Comparison of ENCODE assay signal across 8 cellular contexts in genomic region chr11:130068986-130069683, GRCh38. TPM values are rescaled to one million over a fixed set of nuclear protein-coding genes. Genes with fewer than 3 reads are reported as not detected.
DNase-seq lines count a peak whose midpoint lies in the region; ATAC-seq, FAIRE-seq and TF ChIP-seq lines count a peak whose summit lies in the region.

No MANE protein-coding gene starts in this region.

- CTCF ChIA-PET in mammary epithelial cell (lab: Charles Lee; ENCODE audit: low non-redundant PET), result no interaction called here

- intact Hi-C loops in mammary epithelial cell (cut with micrococcal nuclease), result loop anchor here (1.0 to 5.0 kb wide), 5 partner anchors 32 to 146 kb away; no protein-coding TSS in a partner anchor

- H2AFZ ChIP-seq in mammary epithelial cell (ENCODE audit: low read depth, low read length), result peak overlapping the region; percentile 100

- DNase-seq in NCI-H82 (lab: John Stamatoyannopoulos, UW) (peak; percentile 59), NCI-H82 treated with DMSO at 0.1 percent for 48 hours (lab: John Stamatoyannopoulos, UW; ENCODE audit: unreplicated experiment) (no peak), NAMALWA (ENCODE audit: low spot score) (peak; percentile 38), T-helper 22 cell (ENCODE audit: low read depth) (peak; percentile 29), mammary epithelial cell (peak; percentile 81), immature natural killer cell (no peak), small intestine (peak; percentile 66)

- peak overlapping the region; percentile 69 for H3K9ac ChIP-seq in mammary epithelial cell (ENCODE audit: insufficient read depth, low read length)

- in situ Hi-C loops in mammary epithelial cell (cut with MboI; ENCODE audit: low sequenced_read_pairs in 2 of 2), result loop anchor here in 1 of 2 donors (10.0 kb wide), 1 partner anchor 64 kb away; the partner anchor contains the start of gene PRDM10

- dilution Hi-C loops in mammary epithelial cell (cut with HindIII; ENCODE audit: low sequenced_read_pairs), result no loop called here

- BruUV-seq in mammary epithelial cell (replicated peaks; lab: Mats Ljungman, UMichigan), result TSS peak; percentile 43

- no peaks in the 10 kb centered on the region for H3K9me3 ChIP-seq in mammary epithelial cell (replicated peaks; ENCODE audit: insufficient read depth, low read length)
- H3K9me3 ChIP-seq in small intestine (ENCODE audit: control insufficient read depth, low read depth), result no peaks in the 10 kb centered on the region

- WGBS in mammary epithelial cell (ENCODE audit: low coverage, missing lambda C conversion rate), result under 1% methylated on average over 23 of the region's 56 CpGs
- 1% methylated on average over 45 to 56 of the region's 56 CpGs for WGBS in small intestine, 3 donors

- peak overlapping the region; percentile 96 to 97 (median 96) for H3K4me3 Mint-ChIP-seq in immature natural killer cell

- peaks cover 45% of the 10 kb centered on the region for H3K79me2 ChIP-seq in mammary epithelial cell (ENCODE audit: insufficient read depth, low read length)

- peaks cover 30 to 41% of the 10 kb centered on the region in 2 donors for H3K4me1 Mint-ChIP-seq in immature natural killer cell

- no peaks in the 10 kb centered on the region for H3K9me3 Mint-ChIP-seq in immature natural killer cell

- H3K27me3 Mint-ChIP-seq in immature natural killer cell (ENCODE audit: low read depth in 3 of 3), result peaks cover 15 to 20% (median 17%) of the 10 kb centered on the region in 3 donors

- H3K4me1 ChIP-seq in mammary epithelial cell (ENCODE audit: insufficient read depth, low read length), result peaks cover 22% of the 10 kb centered on the region
- H3K4me1 ChIP-seq in small intestine (ENCODE audit: control insufficient read depth in 2 of 2, insufficient read depth in 1 of 2, low read depth in 1 of 2, low read length in 1 of 2), result no peaks in the 10 kb centered on the region

- H3K4me2 ChIP-seq in mammary epithelial cell (ENCODE audit: insufficient read depth, low read depth, low read length), result peak overlapping the region; percentile 100

- H3K36me3 ChIP-seq in mammary epithelial cell (ENCODE audit: insufficient read depth, low read length) (no peaks in the 10 kb centered on the region), small intestine (ENCODE audit: control insufficient read depth in 2 of 2, insufficient read depth in 2 of 2, low read length in 2 of 2) (no peaks in the 10 kb centered on the region)

- H3K27me3 ChIP-seq in mammary epithelial cell (ENCODE audit: insufficient read depth, low read length), result no peaks in the 10 kb centered on the region
- H3K27me3 ChIP-seq in small intestine (ENCODE audit: control insufficient read depth in 2 of 2, insufficient read depth in 2 of 2, low read length in 2 of 2), result no peaks in the 10 kb centered on the region

- TF ChIP-seq CTCF in mammary epithelial cell (conservative IDR thresholded peaks at IDR 0.05 in 1 of 2, IDR thresholded peaks at IDR 0.05 in 1 of 2; ENCODE audit: extremely low read depth in 1 of 2, insufficient read depth in 1 of 2, low read depth in 1 of 2, low read length in 2 of 2), result no peak

- peak overlapping the region; percentile 68 to 73 (median 72) for H3K4me3 ChIP-seq in mammary epithelial cell (replicated peaks in 1 of 3; ENCODE audit: insufficient read depth in 1 of 3, low read depth in 2 of 3, low read length in 3 of 3)
- H3K4me3 ChIP-seq in small intestine (ENCODE audit: low read depth in 1 of 2, low read length in 2 of 2), result peak overlapping the region; percentile 86 to 98

- peak overlapping the region; percentile 88 to 97 (median 92) for H3K27ac Mint-ChIP-seq in immature natural killer cell

- H4K20me1 ChIP-seq in mammary epithelial cell (ENCODE audit: insufficient read depth, low read length), result no peaks in the 10 kb centered on the region

- no peaks in the 10 kb centered on the region for H3K36me3 Mint-ChIP-seq in immature natural killer cell

- peak; percentile 30 for ATAC-seq in HG02623 (IDR thresholded peaks at IDR 0.05; ENCODE audit: unreplicated experiment)

- H3K27ac ChIP-seq in mammary epithelial cell (ENCODE audit: insufficient read depth, low read depth, low read length), result peak overlapping the region; percentile 77
- peak overlapping the region; percentile 81 to 85 for H3K27ac ChIP-seq in small intestine (ENCODE audit: low read depth in 1 of 2, low read length in 1 of 2)

- FAIRE-seq in small intestine (lab: Jason Lieb, UNC), result no peak

RNA-seq across cellular contexts. Expression of gene APLP2, which starts 0.6 kb away (rescaled TPM):
- 100 to 1,000 TPM; 348 to 450 TPM for total RNA-seq in mammary epithelial cell
- 319 TPM for polyA plus RNA-seq in mammary epithelial cell
- polyA minus RNA-seq in mammary epithelial cell, result 177 TPM
- polyA plus RNA-seq in immature natural killer cell, result 100 to 1,000 TPM in 1 of 3 donors, 10 to 100 TPM in 2; 69.4 to 125 (median 75.8) TPM
- polyA plus RNA-seq in small intestine, result 100 to 1,000 TPM in 1 of 3 donors, 10 to 100 TPM in 2; 72.7 to 183 (median 91.7) TPM

Comparison
In these comparisons a context has a peak if more than half of its experiments do, and no peak if none do; other contexts are left out.
1. DNase-seq: peak in NCI-H82 (single experiment), NAMALWA (single experiment), T-helper 22 cell (single experiment), mammary epithelial cell (single experiment) and small intestine (single experiment); none in NCI-H82 treated with DMSO at 0.1 percent for 48 hours (single experiment) and immature natural killer cell (0 of 3).